ENCODE assay signal across 9 cellular contexts in the genomic region with DNA sequence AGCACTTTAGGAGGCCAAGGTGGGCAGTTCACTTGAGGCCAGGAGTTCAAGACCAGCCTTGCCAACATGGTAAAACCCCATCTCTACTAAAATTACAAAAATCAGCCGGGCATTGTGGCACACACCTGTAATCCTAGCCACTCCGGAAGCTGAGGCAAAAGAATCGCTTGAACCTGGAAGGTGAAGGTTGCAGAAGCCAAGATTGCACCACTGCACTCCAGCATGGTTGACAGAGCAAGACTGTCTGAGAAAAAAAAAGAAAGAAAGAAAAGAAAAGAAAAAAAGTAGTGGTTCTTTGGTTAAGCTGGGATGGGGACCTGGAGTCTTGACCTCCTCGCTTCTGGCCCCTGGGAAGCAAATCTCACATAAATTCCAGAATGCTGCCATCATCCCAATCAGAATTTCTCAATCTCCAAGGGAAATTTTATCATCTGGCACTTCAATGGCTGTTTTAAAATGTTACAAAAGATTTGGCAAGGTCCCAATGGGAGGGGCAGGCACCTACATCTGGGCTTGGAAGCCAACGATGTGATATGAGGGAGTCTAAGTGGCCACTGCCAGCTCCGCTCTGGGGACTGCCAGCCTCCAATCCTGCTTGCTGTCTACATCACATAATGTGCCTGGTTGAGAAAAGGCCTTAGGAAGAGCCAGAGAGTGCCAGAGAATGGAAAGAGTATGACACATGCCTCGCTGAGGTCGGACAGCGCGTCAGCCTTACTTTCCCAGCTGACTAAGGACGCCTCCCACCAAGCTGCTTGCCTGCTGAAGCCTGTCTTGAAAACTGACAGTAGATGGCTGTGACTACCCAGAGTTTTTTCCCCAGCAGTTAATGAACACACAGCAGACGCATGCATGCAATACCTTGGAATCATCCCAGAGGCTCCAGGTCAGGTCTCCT. TPM values are rescaled to one million over a fixed set of nuclear protein-coding genes. Genes with fewer than 3 reads are reported as not detected.
DNase-seq lines count a peak whose midpoint lies in the region; ATAC-seq, FAIRE-seq and TF ChIP-seq lines count a peak whose summit lies in the region.
"Had no signal": no experiment of that assay in that cellular context is flagged by ENCODE, and none has a peak within 500 bp of the region (broad histone marks: within the 10 kb centered on the region; RNA-seq: fewer than 3 reads in every experiment).

No MANE protein-coding gene starts in this region.

- no peak overlapping the region for H3K4me3 Mint-ChIP-seq in CD8-positive, alpha-beta T cell
- no peak overlapping the region for H3K4me3 Mint-ChIP-seq in stimulated activated naive B cell treated with anti-CD40 and anti-IgM and Interleukin-4, amounts not matched to agents 10 μg/mL and 1 μg/mL and 100 μg/mL, for 72 hours
- H3K4me3 Mint-ChIP-seq: activated naive CD8-positive, alpha-beta T cell treated with anti-CD3 and anti-CD28 coated beads, Interleukin-2, amount 10 ng/mL, durations not matched to agents 7 days and 5 days had no signal

- no peaks in the 10 kb centered on the region for H3K36me3 ChIP-seq in ascending aorta
- H3K36me3 ChIP-seq in testis (ENCODE audit: low read depth, missing control alignments), result no peaks in the 10 kb centered on the region
- no peaks in the 10 kb centered on the region for H3K36me3 ChIP-seq in CD8-positive, alpha-beta T cell (ENCODE audit: insufficient read depth, low read length)

- no peak for FAIRE-seq in HTR-8/SVneo (lab: Jason Lieb, UNC)

- peak overlapping the region in 1 of 2 donors; percentile 27 for H3K4me3 ChIP-seq in ascending aorta
- H3K4me3 ChIP-seq in testis, result no peak overlapping the region
- H3K4me3 ChIP-seq in CD8-positive, alpha-beta T cell (ENCODE audit: low read depth, low read length), result no peak overlapping the region

- no peaks in the 10 kb centered on the region for H3K36me3 Mint-ChIP-seq in CD8-positive, alpha-beta T cell
- H3K36me3 Mint-ChIP-seq in stimulated activated naive B cell treated with anti-CD40 and anti-IgM and Interleukin-4, amounts not matched to agents 10 μg/mL and 1 μg/mL and 100 μg/mL, for 72 hours, result no peaks in the 10 kb centered on the region
- H3K36me3 Mint-ChIP-seq: activated naive CD8-positive, alpha-beta T cell treated with anti-CD3 and anti-CD28 coated beads, Interleukin-2, amount 10 ng/mL, durations not matched to agents 7 days and 5 days had no signal

- no peak for TF ChIP-seq POLR2A in testis (IDR thresholded peaks at IDR 0.05)

- intact Hi-C loops in ascending aorta (cut with DNase I) (loop anchor here (1.0 to 2.0 kb wide), 3 partner anchors 27 to 82 kb away; partner anchors contain the start of gene ENAH), left colon (cut with DNase I, micrococcal nuclease) (no loop called here), testis (cut with DNase I; ENCODE audit: low total_unique reads) (no loop called here)
- intact Hi-C loops in CD8-positive, alpha-beta T cell (cut with DNase I, micrococcal nuclease), result no loop called here

- no peaks in the 10 kb centered on the region for H3K27me3 Mint-ChIP-seq in CD8-positive, alpha-beta T cell (ENCODE audit: low read depth)
- no peaks in the 10 kb centered on the region for H3K27me3 Mint-ChIP-seq in stimulated activated naive B cell treated with anti-CD40 and anti-IgM and Interleukin-4, amounts not matched to agents 10 μg/mL and 1 μg/mL and 100 μg/mL, for 72 hours

- H3K27me3 ChIP-seq in ascending aorta (no peaks in the 10 kb centered on the region), testis (no peaks in the 10 kb centered on the region)
- H3K27me3 ChIP-seq in CD8-positive, alpha-beta T cell (ENCODE audit: insufficient read depth, low read length), result no peaks in the 10 kb centered on the region

- DNase-seq in HTR-8/SVneo (ENCODE audit: insufficient read length, low spot score) (peak; percentile 87), ascending aorta (ENCODE audit: low spot score in 2 of 2) (peak; percentile 77 to 95), left colon (peak; percentile 14 to 36), testis (peak; percentile 88), cortex of kidney (lab: John Stamatoyannopoulos, UW) (no peak), NCI-H1930 (lab: John Stamatoyannopoulos, UW) (no peak)
- DNase-seq in CD8-positive, alpha-beta T cell, result no peak
- no peak for DNase-seq in stimulated activated naive B cell treated with anti-CD40 and anti-IgM and Interleukin-4, amounts not matched to agents 10 μg/mL and 1 μg/mL and 100 μg/mL, for 72 hours
- DNase-seq: activated naive CD8-positive, alpha-beta T cell treated with anti-CD3 and anti-CD28 coated beads, Interleukin-2, amount 10 ng/mL, durations not matched to agents 7 days and 5 days had no signal

- peak; percentile 46 for ATAC-seq in left colon
- no peak for ATAC-seq in CD8-positive, alpha-beta T cell
- no peak for ATAC-seq in stimulated activated naive B cell treated with anti-CD40 and anti-IgM and Interleukin-4, amounts not matched to agents 10 μg/mL and 1 μg/mL and 100 μg/mL, for 72 hours (replicated peaks)

- H3K4me1 ChIP-seq in ascending aorta (peaks cover 0 to 21% of the 10 kb centered on the region in 2 donors), testis (peaks cover 22% of the 10 kb centered on the region)
- H3K4me1 ChIP-seq in CD8-positive, alpha-beta T cell (ENCODE audit: insufficient read depth, low read length), result no peaks in the 10 kb centered on the region

- WGBS in testis, 2 donors, result 51 to 66% methylated on average over 12 of the region's 12 CpGs

- H3K9me3 ChIP-seq in ascending aorta, result no peaks in the 10 kb centered on the region
- H3K9me3 ChIP-seq in testis, result no peaks in the 10 kb centered on the region
- H3K9me3 ChIP-seq in CD8-positive, alpha-beta T cell (ENCODE audit: low read length), result no peaks in the 10 kb centered on the region

- POLR2A ChIA-PET in CD8-positive, alpha-beta T cell (lab: Charles Lee), result no interaction called here

- H3K27ac ChIP-seq in ascending aorta (peak overlapping the region; percentile 69 to 89), testis (peak overlapping the region; percentile 18 to 79)
- no peak overlapping the region for H3K27ac ChIP-seq in CD8-positive, alpha-beta T cell (ENCODE audit: low read depth, low read length)

- H3K9me3 Mint-ChIP-seq in CD8-positive, alpha-beta T cell, result no peaks in the 10 kb centered on the region
- no peaks in the 10 kb centered on the region for H3K9me3 Mint-ChIP-seq in stimulated activated naive B cell treated with anti-CD40 and anti-IgM and Interleukin-4, amounts not matched to agents 10 μg/mL and 1 μg/mL and 100 μg/mL, for 72 hours
- H3K9me3 Mint-ChIP-seq: activated naive CD8-positive, alpha-beta T cell treated with anti-CD3 and anti-CD28 coated beads, Interleukin-2, amount 10 ng/mL, durations not matched to agents 7 days and 5 days had no signal

- no peak overlapping the region for H3K27ac Mint-ChIP-seq in CD8-positive, alpha-beta T cell
- no peak overlapping the region for H3K27ac Mint-ChIP-seq in stimulated activated naive B cell treated with anti-CD40 and anti-IgM and Interleukin-4, amounts not matched to agents 10 μg/mL and 1 μg/mL and 100 μg/mL, for 72 hours
- H3K27ac Mint-ChIP-seq: activated naive CD8-positive, alpha-beta T cell treated with anti-CD3 and anti-CD28 coated beads, Interleukin-2, amount 10 ng/mL, durations not matched to agents 7 days and 5 days had no signal

- CTCF ChIA-PET in CD8-positive, alpha-beta T cell (lab: Charles Lee), result interaction anchor here (0.6 kb wide), 1 partner anchor 252 kb away, joined by 3 read pairs; no protein-coding TSS in a partner anchor

- H3K4me1 Mint-ChIP-seq in CD8-positive, alpha-beta T cell (ENCODE audit: low read depth), result no peaks in the 10 kb centered on the region
- H3K4me1 Mint-ChIP-seq in stimulated activated naive B cell treated with anti-CD40 and anti-IgM and Interleukin-4, amounts not matched to agents 10 μg/mL and 1 μg/mL and 100 μg/mL, for 72 hours, result no peaks in the 10 kb centered on the region
- H3K4me1 Mint-ChIP-seq: activated naive CD8-positive, alpha-beta T cell treated with anti-CD3 and anti-CD28 coated beads, Interleukin-2, amount 10 ng/mL, durations not matched to agents 7 days and 5 days had no signal

- TF ChIP-seq CTCF in ascending aorta (IDR thresholded peaks at IDR 0.05) (no peak), testis (IDR thresholded peaks at IDR 0.05) (no peak)
- TF ChIP-seq CTCF in CD8-positive, alpha-beta T cell (IDR thresholded peaks at IDR 0.05), result no peak

RNA-seq across cellular contexts. Expression of gene SRP9, which starts 42.1 kb away (rescaled TPM):
- total RNA-seq in ascending aorta (49.4 TPM), left colon (100 to 1,000 TPM; 186 to 202 TPM), testis (100 to 1,000 TPM; 134 to 159 TPM)
- polyA plus RNA-seq in testis (ENCODE audit: insufficient read depth, low read depth, low replicate concordance), result 249 TPM
- total RNA-seq in CD8-positive, alpha-beta T cell, result 10 to 100 TPM; 55.2 to 57.7 TPM

Comparison
In these comparisons a context has a peak if more than half of its experiments do, and no peak if none do; other contexts are left out.
1. DNase-seq: peak in HTR-8/SVneo (single experiment), ascending aorta (2 of 2), left colon (2 of 2) and testis (single experiment); none in CD8-positive, alpha-beta T cell (0 of 7), cortex of kidney (single experiment), NCI-H1930 (0 of 2) and stimulated activated naive B cell treated with anti-CD40 and anti-IgM and Interleukin-4, amounts not matched to agents 10 μg/mL and 1 μg/mL and 100 μg/mL, for 72 hours (single experiment).